ENCODE assay signal across 8 cellular contexts in the genomic region with DNA sequence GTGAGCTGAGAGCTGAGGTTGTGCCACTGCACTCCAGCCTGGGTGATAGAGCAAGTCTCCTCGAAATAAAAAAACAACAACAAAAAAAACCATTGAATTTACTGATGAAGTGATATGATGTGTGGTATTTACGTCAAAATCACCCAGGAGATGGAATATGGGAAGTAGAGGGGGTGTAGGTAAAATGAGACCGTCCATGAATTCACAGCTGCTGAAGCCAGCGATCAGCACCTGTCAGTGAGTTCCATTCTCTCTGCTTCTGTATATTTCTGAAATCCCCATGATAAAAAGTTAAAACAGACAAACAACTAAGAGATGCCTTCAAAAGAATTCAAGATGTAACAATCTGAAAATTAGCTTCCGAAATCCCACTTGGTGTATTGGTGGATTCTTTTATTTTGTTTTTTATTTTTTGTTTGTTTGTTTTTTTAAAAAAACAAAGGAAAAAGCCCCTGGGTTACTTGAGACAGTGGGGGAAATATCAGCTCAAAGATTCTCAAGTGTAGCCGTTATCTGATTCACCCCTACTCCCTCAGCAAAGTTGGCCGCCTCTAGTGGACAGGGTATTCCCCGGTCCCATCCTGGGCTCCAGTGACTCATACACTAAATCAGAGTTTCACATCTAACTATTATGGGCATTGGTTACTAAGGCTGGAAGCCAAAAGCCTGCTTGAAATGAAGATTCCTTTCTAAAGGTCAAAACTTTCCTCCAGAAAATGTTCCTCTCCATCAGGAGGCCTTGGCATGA.
A peak's percentile ranks its signal among the peaks of the same experiment; 100 is the strongest.
DNase-seq lines count a peak whose midpoint lies in the region; ATAC-seq and TF ChIP-seq lines count a peak whose summit lies in the region.

No MANE protein-coding gene starts in this region.

- intact Hi-C loops in Caco-2 (cut with micrococcal nuclease; ENCODE audit: unreplicated experiment): no loop called here

- no peaks in the 10 kb centered on the region for H3K27me3 Mint-ChIP-seq in Caco-2 (ENCODE audit: insufficient read depth, unreplicated experiment)

- POLR2A ChIA-PET in Caco-2 (lab: Charles Lee): no interaction called here

- no peaks in the 10 kb centered on the region for H3K36me3 ChIP-seq in Caco-2 (ENCODE audit: control insufficient read depth, insufficient read depth, low read length)

- no peak for TF ChIP-seq CTCF in Caco-2 (IDR thresholded peaks at IDR 0.05; ENCODE audit: insufficient read depth in 1 of 2, low read depth in 1 of 2, low read length in 1 of 2, severe bottlenecking in 1 of 2, unreplicated experiment in 1 of 2)

- in situ Hi-C loops in G401 (cut with HindIII; ENCODE audit: low sequenced_read_pairs): no loop called here

- peak; percentile 94 for ATAC-seq in GM21360 (IDR thresholded peaks at IDR 0.05; ENCODE audit: unreplicated experiment)
- ATAC-seq in HG03565 (IDR thresholded peaks at IDR 0.05; ENCODE audit: unreplicated experiment): peak; percentile 87

- no peaks in the 10 kb centered on the region for H3K9me3 Mint-ChIP-seq in Caco-2 (ENCODE audit: unreplicated experiment)

- BruUV-seq in Caco-2 (replicated peaks; lab: Mats Ljungman, UMichigan): no TSS peak

- peaks cover 7% of the 10 kb centered on the region for H3K4me1 Mint-ChIP-seq in Caco-2 (ENCODE audit: low read depth, unreplicated experiment)

- no peaks in the 10 kb centered on the region for H3K36me3 Mint-ChIP-seq in Caco-2 (ENCODE audit: insufficient read depth, unreplicated experiment)

- peak overlapping the region; percentile 39; the same call in 1 of the 2 replicates for H3K4me3 ChIP-seq in GM08714 (ENCODE audit: low read length)
- no peak overlapping the region for H3K4me3 ChIP-seq in Caco-2 (ENCODE audit: low read depth, low read length)

- DNase-seq in amniotic stem cell (lab: John Stamatoyannopoulos, UW) (peak; percentile 61), renal cortical epithelial cell (ENCODE audit: low read depth) (peak; percentile 54), NCI-H446 (lab: John Stamatoyannopoulos, UW) (no peak), G401 (ENCODE audit: low spot score) (no peak), Caco-2 (no peak)

- no peaks in the 10 kb centered on the region for H3K4me1 ChIP-seq in Caco-2

- H3K9me3 ChIP-seq in Caco-2: no peaks in the 10 kb centered on the region

- no peak overlapping the region for H3K4me3 Mint-ChIP-seq in Caco-2 (ENCODE audit: unreplicated experiment)

- no peak overlapping the region for H3K27ac Mint-ChIP-seq in Caco-2 (ENCODE audit: unreplicated experiment)

- H3K27me3 ChIP-seq in Caco-2 (replicated peaks; ENCODE audit: control insufficient read depth, insufficient read depth, low read length): no peaks in the 10 kb centered on the region

- CTCF ChIA-PET in Caco-2 (lab: Charles Lee): interaction anchor here (1.2 kb wide), 1 partner anchor 71 kb away, joined by 3 read pairs; no protein-coding TSS in a partner anchor

Comparison
In these comparisons a context has a peak if more than half of its experiments do, and no peak if none do; other contexts are left out.
1. DNase-seq: peak in amniotic stem cell (single experiment) and renal cortical epithelial cell (single experiment); none in NCI-H446 (0 of 2), G401 (single experiment) and Caco-2 (0 of 2).